19 cellular contexts compared by ENCODE assay signal in genomic region chr10:99708428-99709010, GRCh38. TPM values are rescaled to one million over a fixed set of nuclear protein-coding genes. Genes with fewer than 3 reads are reported as not detected.
DNase-seq lines count a peak whose midpoint lies in the region; ATAC-seq and TF ChIP-seq lines count a peak whose summit lies in the region.
"Had no signal": no experiment of that assay in that cellular context is flagged by ENCODE, and none has a peak within 500 bp of the region (broad histone marks: within the 10 kb centered on the region; RNA-seq: fewer than 3 reads in every experiment).

No MANE protein-coding gene starts in this region.

- H3K4me1 ChIP-seq in osteoblast (ENCODE audit: insufficient read depth, low read length), result peaks cover 28% of the 10 kb centered on the region
- H3K4me1 ChIP-seq: BLaER1 had no signal

- ATAC-seq in T-cell (replicated peaks in 1 of 4), result no peak
- ATAC-seq in HG03139 (IDR thresholded peaks at IDR 0.05; ENCODE audit: unreplicated experiment), result no peak
- ATAC-seq: activated T-cell treated with anti-CD3 and anti-CD28 coated beads, Interleukin-2, amount 50 U/mL, for 4 hours had no signal

- H3K9me3 ChIP-seq in osteoblast (ENCODE audit: low read depth, low read length), result no peaks in the 10 kb centered on the region
- H3K9me3 ChIP-seq: BLaER1, SK-N-SH had no signal

- in situ Hi-C loops in ACHN (cut with HindIII; ENCODE audit: low pct_ligation_motif_present, low pct_unique_long_range_greater_than_20kb, low sequenced_read_pairs), result no loop called here

- no peaks in the 10 kb centered on the region for H3K4me1 Mint-ChIP-seq in T-cell
- H3K4me1 Mint-ChIP-seq: nephron progenitor cell had no signal

- no peaks in the 10 kb centered on the region for H3K27me3 Mint-ChIP-seq in T-cell
- H3K27me3 Mint-ChIP-seq: activated naive CD8-positive, alpha-beta T cell treated with anti-CD3 and anti-CD28 coated beads for 36 hours had no signal

- no peak overlapping the region for H3K4me3 ChIP-seq in AG10803 (ENCODE audit: low read length)
- H3K4me3 ChIP-seq in osteoblast (ENCODE audit: insufficient read depth, low read length), result no peak overlapping the region
- H3K4me3 ChIP-seq: BLaER1 had no signal

- no peaks in the 10 kb centered on the region for H3K27me3 ChIP-seq in osteoblast (ENCODE audit: insufficient read depth, low read length)
- H3K27me3 ChIP-seq: BLaER1 had no signal

- H4K20me1 ChIP-seq in osteoblast (ENCODE audit: insufficient read depth, low read length), result no peaks in the 10 kb centered on the region
- H4K20me1 ChIP-seq: BLaER1 had no signal

- TF ChIP-seq CTCF in AG10803 (conservative IDR thresholded peaks at IDR 0.05; ENCODE audit: low read length) (no peak), osteoblast (IDR thresholded peaks at IDR 0.05; ENCODE audit: extremely low read depth, low read depth, low read length) (no peak)

- no peak overlapping the region for H3K4me3 Mint-ChIP-seq in T-cell
- H3K4me3 Mint-ChIP-seq: activated naive CD8-positive, alpha-beta T cell treated with anti-CD3 and anti-CD28 coated beads for 36 hours; activated T-cell treated with anti-CD3 and anti-CD28 coated beads, Interleukin-2, amount 50 U/mL, for 4 hours; nephron progenitor cell had no signal

- TF ChIP-seq POLR2A in erythroblast (IDR thresholded peaks at IDR 0.05; ENCODE audit: low read length), result peak; percentile 23

- H3K27ac Mint-ChIP-seq in T-cell, result peak overlapping the region in 1 of 2 donors; percentile 8
- H3K27ac Mint-ChIP-seq: activated naive CD8-positive, alpha-beta T cell treated with anti-CD3 and anti-CD28 coated beads for 36 hours; nephron progenitor cell had no signal

- CTCF ChIA-PET in T-cell (lab: Charles Lee), result no interaction called here

- peak overlapping the region; percentile 82 for H3K27ac ChIP-seq in osteoblast (ENCODE audit: low read depth, low read length)
- H3K27ac ChIP-seq: BLaER1 had no signal

- H3K4me2 ChIP-seq in osteoblast (ENCODE audit: insufficient read depth, low read length), result no peak overlapping the region
- H3K4me2 ChIP-seq: BLaER1, SK-N-SH had no signal

- peaks cover 77% of the 10 kb centered on the region for H3K36me3 ChIP-seq in osteoblast (ENCODE audit: insufficient read depth, low read length)

- POLR2A ChIA-PET in T-cell (lab: Charles Lee), result no interaction called here

- DNase-seq in AG10803 (ENCODE audit: low read depth) (peak; percentile 81), NCI-H460 (ENCODE audit: extremely low read depth, low read depth) (peak; percentile 67), erythroblast (lab: John Stamatoyannopoulos, UW) (peak; percentile 86 to 88), osteoblast (ENCODE audit: insufficient read length, low spot score, missing footprints) (no peak), T-cell (no peak), ACHN (no peak), kidney tubule cell (ENCODE audit: low spot score) (no peak)
- DNase-seq: activated CD4-positive, alpha-beta T cell treated with anti-CD3 and anti-CD28 coated beads, Interleukin-2, amount 50 U/mL, for 48 hours; activated naive CD8-positive, alpha-beta T cell treated with anti-CD3 and anti-CD28 coated beads for 36 hours; activated T-cell treated with anti-CD3 and anti-CD28 coated beads, Interleukin-2, amount 50 U/mL, for 4 hours; DMS53; effector CD8-positive, alpha-beta T cell; MM.1S; NCI-H187 treated with DMSO at 0.1 percent for 48 hours; NCI-H526; nephron progenitor cell; SK-N-SH had no signal

- H3K36me3 Mint-ChIP-seq in T-cell, result peaks cover 19% of the 10 kb centered on the region

- peaks cover 7% of the 10 kb centered on the region for H3K79me2 ChIP-seq in osteoblast (ENCODE audit: insufficient read depth, low read length)

- no peaks in the 10 kb centered on the region for H3K9me3 Mint-ChIP-seq in T-cell
- H3K9me3 Mint-ChIP-seq: activated naive CD8-positive, alpha-beta T cell treated with anti-CD3 and anti-CD28 coated beads for 36 hours; activated T-cell treated with anti-CD3 and anti-CD28 coated beads, Interleukin-2, amount 50 U/mL, for 4 hours; nephron progenitor cell had no signal

- no peak overlapping the region for H2AFZ ChIP-seq in osteoblast (ENCODE audit: low read length)

RNA-seq across cellular contexts. Expression of gene COX15, which starts 23.4 kb away (rescaled TPM):
- total RNA-seq in NCI-H460 (2014; rRNA removed; shearing (Covaris generic)), result 49.4 and 56.5 TPM in 2 replicates
- polyA plus RNA-seq in NCI-H460 (2014; cell fraction: nucleus; rRNA removed), result 42.5 and 52.1 TPM in 2 replicates
- total RNA-seq in osteoblast (34.5 and 36.9 TPM in 2 replicates), T-cell (10 to 100 TPM; 18.6 to 36.7 (median 31.5) TPM)

RNA-seq across cellular contexts. Expression of gene CUTC, which starts 23.5 kb away (rescaled TPM):
- 51.7 and 66.0 TPM in 2 replicates for total RNA-seq in NCI-H460 (2014; rRNA removed; shearing (Covaris generic))
- polyA plus RNA-seq in NCI-H460 (2014; cell fraction: nucleus; rRNA removed), result 66.9 and 74.6 TPM in 2 replicates
- total RNA-seq in osteoblast (11.8 and 13.8 TPM in 2 replicates), T-cell (10 to 100 TPM; 21.0 to 32.1 (median 29.3) TPM)

RNA-seq across cellular contexts. Expression of gene ENTPD7, which starts 49.2 kb away (rescaled TPM):
- 14.8 and 17.6 TPM in 2 replicates for total RNA-seq in NCI-H460 (2014; rRNA removed; shearing (Covaris generic))
- 3.2 and 4.8 TPM in 2 replicates for polyA plus RNA-seq in NCI-H460 (2014; cell fraction: nucleus; rRNA removed)
- 33.3 and 35.5 TPM in 2 replicates for total RNA-seq in osteoblast
- 1 to 10 TPM; 2.6 to 3.8 (median 3.4) TPM for total RNA-seq in T-cell

Comparison
In these comparisons a context has a peak if more than half of its experiments do, and no peak if none do; other contexts are left out.
1. DNase-seq: peak in AG10803 (single experiment), NCI-H460 (single experiment) and erythroblast (2 of 2); none in osteoblast (single experiment), T-cell (0 of 34), ACHN (single experiment) and kidney tubule cell (single experiment).